In the genomic region with DNA sequence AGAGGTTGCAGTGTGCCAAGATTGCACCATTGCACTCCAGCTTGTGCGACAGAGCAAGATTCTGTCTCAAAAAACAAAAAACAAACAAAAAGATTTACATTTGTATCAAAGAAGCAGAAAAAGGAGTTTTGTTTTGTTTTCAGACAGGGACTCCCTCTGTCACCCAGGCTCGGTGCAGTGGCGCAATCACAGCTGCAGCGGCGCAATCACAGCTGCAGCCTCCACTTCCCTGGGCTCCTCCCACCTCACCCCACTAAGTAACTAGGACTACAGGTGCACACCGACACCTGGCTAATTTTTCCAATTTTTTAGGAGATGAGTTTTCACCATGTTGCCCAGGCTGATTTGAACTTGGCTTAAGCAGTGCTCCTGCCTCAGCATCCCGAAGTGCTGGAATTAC, we compare ENCODE assay signal across 1 cellular context.
TF ChIP-seq lines count a peak whose summit lies in the region.

No MANE protein-coding gene starts in this region.

TF ChIP-seq in GM23338, 12 proteins besides CTCF, POLR2A, EP300 and RAD21 (continued from another document):
- TF ChIP-seq, protein P1, sequence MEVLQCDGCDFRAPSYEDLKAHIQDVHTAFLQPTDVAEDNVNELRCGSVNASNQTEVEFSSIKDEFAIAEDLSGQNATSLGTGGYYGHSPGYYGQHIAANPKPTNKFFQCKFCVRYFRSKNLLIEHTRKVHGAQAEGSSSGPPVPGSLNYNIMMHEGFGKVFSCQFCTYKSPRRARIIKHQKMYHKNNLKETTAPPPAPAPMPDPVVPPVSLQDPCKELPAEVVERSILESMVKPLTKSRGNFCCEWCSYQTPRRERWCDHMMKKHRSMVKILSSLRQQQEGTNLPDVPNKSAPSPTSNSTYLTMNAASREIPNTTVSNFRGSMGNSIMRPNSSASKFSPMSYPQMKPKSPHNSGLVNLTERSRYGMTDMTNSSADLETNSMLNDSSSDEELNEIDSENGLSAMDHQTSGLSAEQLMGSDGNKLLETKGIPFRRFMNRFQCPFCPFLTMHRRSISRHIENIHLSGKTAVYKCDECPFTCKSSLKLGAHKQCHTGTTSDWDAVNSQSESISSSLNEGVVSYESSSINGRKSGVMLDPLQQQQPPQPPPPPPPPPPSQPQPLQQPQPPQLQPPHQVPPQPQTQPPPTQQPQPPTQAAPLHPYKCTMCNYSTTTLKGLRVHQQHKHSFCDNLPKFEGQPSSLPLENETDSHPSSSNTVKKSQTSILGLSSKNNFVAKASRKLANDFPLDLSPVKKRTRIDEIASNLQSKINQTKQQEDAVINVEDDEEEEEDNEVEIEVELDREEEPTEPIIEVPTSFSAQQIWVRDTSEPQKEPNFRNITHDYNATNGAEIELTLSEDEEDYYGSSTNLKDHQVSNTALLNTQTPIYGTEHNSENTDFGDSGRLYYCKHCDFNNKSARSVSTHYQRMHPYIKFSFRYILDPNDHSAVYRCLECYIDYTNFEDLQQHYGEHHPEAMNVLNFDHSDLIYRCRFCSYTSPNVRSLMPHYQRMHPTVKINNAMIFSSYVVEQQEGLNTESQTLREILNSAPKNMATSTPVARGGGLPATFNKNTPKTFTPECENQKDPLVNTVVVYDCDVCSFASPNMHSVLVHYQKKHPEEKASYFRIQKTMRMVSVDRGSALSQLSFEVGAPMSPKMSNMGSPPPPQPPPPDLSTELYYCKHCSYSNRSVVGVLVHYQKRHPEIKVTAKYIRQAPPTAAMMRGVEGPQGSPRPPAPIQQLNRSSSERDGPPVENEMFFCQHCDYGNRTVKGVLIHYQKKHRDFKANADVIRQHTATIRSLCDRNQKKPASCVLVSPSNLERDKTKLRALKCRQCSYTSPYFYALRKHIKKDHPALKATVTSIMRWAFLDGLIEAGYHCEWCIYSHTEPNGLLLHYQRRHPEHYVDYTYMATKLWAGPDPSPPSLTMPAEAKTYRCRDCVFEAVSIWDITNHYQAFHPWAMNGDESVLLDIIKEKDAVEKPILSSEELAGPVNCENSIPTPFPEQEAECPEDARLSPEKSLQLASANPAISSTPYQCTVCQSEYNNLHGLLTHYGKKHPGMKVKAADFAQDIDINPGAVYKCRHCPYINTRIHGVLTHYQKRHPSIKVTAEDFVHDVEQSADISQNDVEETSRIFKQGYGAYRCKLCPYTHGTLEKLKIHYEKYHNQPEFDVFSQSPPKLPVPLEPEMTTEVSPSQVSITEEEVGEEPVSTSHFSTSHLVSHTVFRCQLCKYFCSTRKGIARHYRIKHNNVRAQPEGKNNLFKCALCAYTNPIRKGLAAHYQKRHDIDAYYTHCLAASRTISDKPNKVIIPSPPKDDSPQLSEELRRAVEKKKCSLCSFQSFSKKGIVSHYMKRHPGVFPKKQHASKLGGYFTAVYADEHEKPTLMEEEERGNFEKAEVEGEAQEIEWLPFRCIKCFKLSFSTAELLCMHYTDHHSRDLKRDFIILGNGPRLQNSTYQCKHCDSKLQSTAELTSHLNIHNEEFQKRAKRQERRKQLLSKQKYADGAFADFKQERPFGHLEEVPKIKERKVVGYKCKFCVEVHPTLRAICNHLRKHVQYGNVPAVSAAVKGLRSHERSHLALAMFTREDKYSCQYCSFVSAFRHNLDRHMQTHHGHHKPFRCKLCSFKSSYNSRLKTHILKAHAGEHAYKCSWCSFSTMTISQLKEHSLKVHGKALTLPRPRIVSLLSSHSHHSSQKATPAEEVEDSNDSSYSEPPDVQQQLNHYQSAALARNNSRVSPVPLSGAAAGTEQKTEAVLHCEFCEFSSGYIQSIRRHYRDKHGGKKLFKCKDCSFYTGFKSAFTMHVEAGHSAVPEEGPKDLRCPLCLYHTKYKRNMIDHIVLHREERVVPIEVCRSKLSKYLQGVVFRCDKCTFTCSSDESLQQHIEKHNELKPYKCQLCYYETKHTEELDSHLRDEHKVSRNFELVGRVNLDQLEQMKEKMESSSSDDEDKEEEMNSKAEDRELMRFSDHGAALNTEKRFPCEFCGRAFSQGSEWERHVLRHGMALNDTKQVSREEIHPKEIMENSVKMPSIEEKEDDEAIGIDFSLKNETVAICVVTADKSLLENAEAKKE (CRISPR knock-in tag; IDR thresholded peaks at IDR 0.05) = no peak
- TF ChIP-seq JUNB (IDR thresholded peaks at IDR 0.05; ENCODE audit: unreplicated experiment) = no peak
- TF ChIP-seq, protein P2, sequence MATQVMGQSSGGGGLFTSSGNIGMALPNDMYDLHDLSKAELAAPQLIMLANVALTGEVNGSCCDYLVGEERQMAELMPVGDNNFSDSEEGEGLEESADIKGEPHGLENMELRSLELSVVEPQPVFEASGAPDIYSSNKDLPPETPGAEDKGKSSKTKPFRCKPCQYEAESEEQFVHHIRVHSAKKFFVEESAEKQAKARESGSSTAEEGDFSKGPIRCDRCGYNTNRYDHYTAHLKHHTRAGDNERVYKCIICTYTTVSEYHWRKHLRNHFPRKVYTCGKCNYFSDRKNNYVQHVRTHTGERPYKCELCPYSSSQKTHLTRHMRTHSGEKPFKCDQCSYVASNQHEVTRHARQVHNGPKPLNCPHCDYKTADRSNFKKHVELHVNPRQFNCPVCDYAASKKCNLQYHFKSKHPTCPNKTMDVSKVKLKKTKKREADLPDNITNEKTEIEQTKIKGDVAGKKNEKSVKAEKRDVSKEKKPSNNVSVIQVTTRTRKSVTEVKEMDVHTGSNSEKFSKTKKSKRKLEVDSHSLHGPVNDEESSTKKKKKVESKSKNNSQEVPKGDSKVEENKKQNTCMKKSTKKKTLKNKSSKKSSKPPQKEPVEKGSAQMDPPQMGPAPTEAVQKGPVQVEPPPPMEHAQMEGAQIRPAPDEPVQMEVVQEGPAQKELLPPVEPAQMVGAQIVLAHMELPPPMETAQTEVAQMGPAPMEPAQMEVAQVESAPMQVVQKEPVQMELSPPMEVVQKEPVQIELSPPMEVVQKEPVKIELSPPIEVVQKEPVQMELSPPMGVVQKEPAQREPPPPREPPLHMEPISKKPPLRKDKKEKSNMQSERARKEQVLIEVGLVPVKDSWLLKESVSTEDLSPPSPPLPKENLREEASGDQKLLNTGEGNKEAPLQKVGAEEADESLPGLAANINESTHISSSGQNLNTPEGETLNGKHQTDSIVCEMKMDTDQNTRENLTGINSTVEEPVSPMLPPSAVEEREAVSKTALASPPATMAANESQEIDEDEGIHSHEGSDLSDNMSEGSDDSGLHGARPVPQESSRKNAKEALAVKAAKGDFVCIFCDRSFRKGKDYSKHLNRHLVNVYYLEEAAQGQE (IDR thresholded peaks at IDR 0.05; ENCODE audit: unreplicated experiment) = no peak
- TF ChIP-seq POLR2AphosphoS5 (IDR thresholded peaks at IDR 0.05; ENCODE audit: low read depth) = no peak
- no peak for TF ChIP-seq ZNF331 (CRISPR knock-in tag; IDR thresholded peaks at IDR 0.05; ENCODE audit: low read depth)
- TF ChIP-seq CREB1 (CRISPR knock-in tag; IDR thresholded peaks at IDR 0.05; ENCODE audit: low read depth) = no peak
- TF ChIP-seq NANOG (IDR thresholded peaks at IDR 0.05; ENCODE audit: borderline replicate concordance) = no peak
- TF ChIP-seq EZH2 (IDR thresholded peaks at IDR 0.05; ENCODE audit: low read depth, unreplicated experiment) = no peak
